9 cellular contexts compared by ENCODE assay signal in the genomic region with DNA sequence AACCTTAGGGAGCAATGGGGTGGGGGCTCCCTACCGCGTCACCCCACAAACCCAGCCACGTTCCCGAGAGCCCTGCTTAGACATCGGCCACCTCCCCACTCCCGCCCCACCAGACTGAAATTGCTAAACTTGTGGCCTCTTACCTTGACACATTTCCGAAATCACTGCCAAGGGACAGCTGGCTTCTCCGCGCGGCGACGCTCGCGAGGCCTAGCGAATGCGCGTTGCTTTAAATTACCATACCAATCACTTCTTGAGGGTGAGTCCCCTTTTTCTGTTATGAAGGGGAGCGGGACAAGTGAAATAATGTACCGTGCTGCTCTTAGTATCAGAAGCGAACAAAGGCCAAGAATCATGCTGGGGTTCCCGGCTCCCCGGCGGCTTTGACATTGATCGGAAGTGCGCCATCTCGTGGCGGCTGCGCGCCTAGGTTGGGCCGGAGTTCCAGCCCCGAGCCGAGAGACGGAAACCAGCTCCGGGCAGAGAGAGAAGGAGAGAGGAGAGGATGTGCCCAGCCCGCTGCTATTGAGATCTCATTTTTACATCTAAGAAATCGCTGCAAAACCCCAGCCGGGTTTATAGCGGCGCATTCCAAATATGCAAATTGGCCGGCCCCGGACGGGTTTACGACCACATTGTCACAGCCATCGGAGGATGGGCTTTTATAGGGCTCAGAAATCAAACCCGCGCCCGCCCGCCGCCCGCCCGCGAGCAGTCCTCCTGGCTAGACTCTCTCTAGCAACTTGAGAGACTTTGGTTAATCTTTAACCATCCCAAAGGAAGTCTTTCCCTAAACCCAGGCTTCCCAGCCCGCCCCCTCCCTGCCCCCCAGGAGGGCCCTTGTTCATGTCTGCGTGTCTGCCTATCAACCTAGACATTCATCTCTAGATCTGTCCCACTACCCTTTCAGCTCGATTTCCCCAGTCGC. TPM values are rescaled to one million over a fixed set of nuclear protein-coding genes. Genes with fewer than 3 reads are reported as not detected.
A peak's percentile ranks its signal among the peaks of the same experiment; 100 is the strongest.
DNase-seq lines count a peak whose midpoint lies in the region; ATAC-seq and TF ChIP-seq lines count a peak whose summit lies in the region.
"Had no signal": no experiment of that assay in that cellular context is flagged by ENCODE, and none has a peak within 500 bp of the region (broad histone marks: within the 10 kb centered on the region; RNA-seq: fewer than 3 reads in every experiment).

No MANE protein-coding gene starts in this region.

- H3K36me3 ChIP-seq in liver (ENCODE audit: control insufficient read depth in 4 of 4, insufficient read depth in 3 of 4, low read depth in 1 of 4, low read length in 3 of 4) = no peaks in the 10 kb centered on the region

- H3K27ac ChIP-seq in liver (ENCODE audit: low read depth in 1 of 2, low read length in 2 of 2) = no peak overlapping the region

- ATAC-seq in central memory CD8-positive, alpha-beta T cell (replicated peaks; ENCODE audit: extremely low read depth, poor library complexity, severe bottlenecking) = peak; percentile 58

- WGBS in liver = 9% methylated on average over 56 of the region's 56 CpGs

- H3K9me3 Mint-ChIP-seq in central memory CD8-positive, alpha-beta T cell = no peaks in the 10 kb centered on the region

- H3K27me3 Mint-ChIP-seq in central memory CD8-positive, alpha-beta T cell = peaks cover 81% of the 10 kb centered on the region

- H3K4me1 ChIP-seq in liver (ENCODE audit: control insufficient read depth in 4 of 4, insufficient read depth in 4 of 4, low read length in 3 of 4) = peaks cover 2 to 19% (median 13%) of the 10 kb centered on the region in 4 donors

- peaks cover 18 to 68% (median 24%) of the 10 kb centered on the region in 4 donors for H3K27me3 ChIP-seq in liver (ENCODE audit: control insufficient read depth in 4 of 4, insufficient read depth in 4 of 4, low read length in 3 of 4)

- no peak overlapping the region for H3K4me3 Mint-ChIP-seq in central memory CD8-positive, alpha-beta T cell

- H3K9ac ChIP-seq in liver (ENCODE audit: low read depth in 1 of 2, low read length in 2 of 2) = no peak overlapping the region

- H3K27ac Mint-ChIP-seq in central memory CD8-positive, alpha-beta T cell (ENCODE audit: low read depth) = peak overlapping the region; percentile 16

- DNase-seq in COLO668 (lab: John Stamatoyannopoulos, UW; ENCODE audit: unreplicated experiment) (peak; percentile 97), HuH-7 (ENCODE audit: low spot score) (peak; percentile 94), hippocampal formation (lab: John Stamatoyannopoulos, UW) (no peak), NCI-H748 (lab: John Stamatoyannopoulos, UW; ENCODE audit: unreplicated experiment) (no peak)
- no peak for DNase-seq in central memory CD8-positive, alpha-beta T cell (ENCODE audit: low spot score in 2 of 2)
- peak; percentile 48 for DNase-seq in stimulated activated CD8-positive, alpha-beta memory T cell treated with anti-CD3 and anti-CD28 coated beads, Interleukin-12 subunit alpha, Interleukin-12 subunit beta, amount 100 ng/mL, for 1 hour (ENCODE audit: low read depth)

- H3K4me3 ChIP-seq in WI38 (ENCODE audit: low read depth, low read length) (peak overlapping the region; percentile 7; the same call in 1 of the 2 replicates), liver (ENCODE audit: low read depth in 1 of 3, low read length in 3 of 3) (no peak overlapping the region)

- peaks cover 0 to 1% (median 0%) of the 10 kb centered on the region in 4 donors for H3K9me3 ChIP-seq in liver (ENCODE audit: control insufficient read depth in 4 of 4, low read length in 3 of 4)

- TF ChIP-seq RAD21 in liver (IDR thresholded peaks at IDR 0.05) = no peak

- peaks cover 10% of the 10 kb centered on the region for H3K36me3 Mint-ChIP-seq in central memory CD8-positive, alpha-beta T cell (ENCODE audit: insufficient read depth)

- peaks cover 15% of the 10 kb centered on the region for H3K4me1 Mint-ChIP-seq in central memory CD8-positive, alpha-beta T cell

- TF ChIP-seq CTCF in WI38 (IDR thresholded peaks at IDR 0.05; ENCODE audit: low read depth, low read length) = peak; percentile 87
- peak; percentile 52 for TF ChIP-seq CTCF in liver (IDR thresholded peaks at IDR 0.05; ENCODE audit: low read depth, low read length, missing input control)

TF ChIP-seq in liver, 16 proteins besides CTCF, POLR2A, EP300 and RAD21:
- TF ChIP-seq EGR1 (IDR thresholded peaks at IDR 0.05; ENCODE audit: low read depth in 2 of 2) = no peak
- no peak for TF ChIP-seq HNF4A (conservative IDR thresholded peaks at IDR 0.05)
- TF ChIP-seq, protein P1, sequence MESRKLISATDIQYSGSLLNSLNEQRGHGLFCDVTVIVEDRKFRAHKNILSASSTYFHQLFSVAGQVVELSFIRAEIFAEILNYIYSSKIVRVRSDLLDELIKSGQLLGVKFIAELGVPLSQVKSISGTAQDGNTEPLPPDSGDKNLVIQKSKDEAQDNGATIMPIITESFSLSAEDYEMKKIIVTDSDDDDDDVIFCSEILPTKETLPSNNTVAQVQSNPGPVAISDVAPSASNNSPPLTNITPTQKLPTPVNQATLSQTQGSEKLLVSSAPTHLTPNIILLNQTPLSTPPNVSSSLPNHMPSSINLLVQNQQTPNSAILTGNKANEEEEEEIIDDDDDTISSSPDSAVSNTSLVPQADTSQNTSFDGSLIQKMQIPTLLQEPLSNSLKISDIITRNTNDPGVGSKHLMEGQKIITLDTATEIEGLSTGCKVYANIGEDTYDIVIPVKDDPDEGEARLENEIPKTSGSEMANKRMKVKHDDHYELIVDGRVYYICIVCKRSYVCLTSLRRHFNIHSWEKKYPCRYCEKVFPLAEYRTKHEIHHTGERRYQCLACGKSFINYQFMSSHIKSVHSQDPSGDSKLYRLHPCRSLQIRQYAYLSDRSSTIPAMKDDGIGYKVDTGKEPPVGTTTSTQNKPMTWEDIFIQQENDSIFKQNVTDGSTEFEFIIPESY (IDR thresholded peaks at IDR 0.05) = no peak
- no peak for TF ChIP-seq JUND (IDR thresholded peaks at IDR 0.05)
- TF ChIP-seq, protein P2, sequence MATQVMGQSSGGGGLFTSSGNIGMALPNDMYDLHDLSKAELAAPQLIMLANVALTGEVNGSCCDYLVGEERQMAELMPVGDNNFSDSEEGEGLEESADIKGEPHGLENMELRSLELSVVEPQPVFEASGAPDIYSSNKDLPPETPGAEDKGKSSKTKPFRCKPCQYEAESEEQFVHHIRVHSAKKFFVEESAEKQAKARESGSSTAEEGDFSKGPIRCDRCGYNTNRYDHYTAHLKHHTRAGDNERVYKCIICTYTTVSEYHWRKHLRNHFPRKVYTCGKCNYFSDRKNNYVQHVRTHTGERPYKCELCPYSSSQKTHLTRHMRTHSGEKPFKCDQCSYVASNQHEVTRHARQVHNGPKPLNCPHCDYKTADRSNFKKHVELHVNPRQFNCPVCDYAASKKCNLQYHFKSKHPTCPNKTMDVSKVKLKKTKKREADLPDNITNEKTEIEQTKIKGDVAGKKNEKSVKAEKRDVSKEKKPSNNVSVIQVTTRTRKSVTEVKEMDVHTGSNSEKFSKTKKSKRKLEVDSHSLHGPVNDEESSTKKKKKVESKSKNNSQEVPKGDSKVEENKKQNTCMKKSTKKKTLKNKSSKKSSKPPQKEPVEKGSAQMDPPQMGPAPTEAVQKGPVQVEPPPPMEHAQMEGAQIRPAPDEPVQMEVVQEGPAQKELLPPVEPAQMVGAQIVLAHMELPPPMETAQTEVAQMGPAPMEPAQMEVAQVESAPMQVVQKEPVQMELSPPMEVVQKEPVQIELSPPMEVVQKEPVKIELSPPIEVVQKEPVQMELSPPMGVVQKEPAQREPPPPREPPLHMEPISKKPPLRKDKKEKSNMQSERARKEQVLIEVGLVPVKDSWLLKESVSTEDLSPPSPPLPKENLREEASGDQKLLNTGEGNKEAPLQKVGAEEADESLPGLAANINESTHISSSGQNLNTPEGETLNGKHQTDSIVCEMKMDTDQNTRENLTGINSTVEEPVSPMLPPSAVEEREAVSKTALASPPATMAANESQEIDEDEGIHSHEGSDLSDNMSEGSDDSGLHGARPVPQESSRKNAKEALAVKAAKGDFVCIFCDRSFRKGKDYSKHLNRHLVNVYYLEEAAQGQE (IDR thresholded peaks at IDR 0.05) = no peak
- no peak for TF ChIP-seq YY1 (IDR thresholded peaks at IDR 0.05)
- no peak for TF ChIP-seq NR2F2 (IDR thresholded peaks at IDR 0.05)
- TF ChIP-seq, protein P3, sequence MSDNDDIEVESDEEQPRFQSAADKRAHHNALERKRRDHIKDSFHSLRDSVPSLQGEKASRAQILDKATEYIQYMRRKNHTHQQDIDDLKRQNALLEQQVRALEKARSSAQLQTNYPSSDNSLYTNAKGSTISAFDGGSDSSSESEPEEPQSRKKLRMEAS (IDR thresholded peaks at IDR 0.05) = no peak

RNA-seq across cellular contexts. Expression of a gene that starts 5.3 kb away (rescaled TPM):
- not detected for total RNA-seq in liver
- not detected for polyA plus RNA-seq in liver
- total RNA-seq: HT1080 had no signal

RNA-seq across cellular contexts. Expression of a gene that starts 5.6 kb away (rescaled TPM):
- total RNA-seq in liver = under 1 TPM; 0.08 to 0.70 TPM
- polyA plus RNA-seq in liver = under 1 TPM; 0.03 to 0.17 TPM

RNA-seq across cellular contexts. Expression of a gene that starts 14.4 kb away (rescaled TPM):
- total RNA-seq in liver = under 1 TPM in 1 of 2 donors, not detected in 1; 0.70 TPM
- under 1 TPM in 1 of 2 donors, not detected in 1; 0.02 TPM for polyA plus RNA-seq in liver

RNA-seq across cellular contexts. Expression of a gene that starts 20.1 kb away (rescaled TPM):
- not detected for total RNA-seq in liver
- under 1 TPM in 1 of 2 donors, not detected in 1; 0.02 TPM for polyA plus RNA-seq in liver

RNA-seq across cellular contexts. Expression of a gene that starts 23.3 kb away (rescaled TPM):
- under 1 TPM; under 0.01 to 0.05 TPM for total RNA-seq in liver
- polyA plus RNA-seq in liver = not detected
- total RNA-seq: HT1080 had no signal

Comparison
In these comparisons a context has a peak if more than half of its experiments do, and no peak if none do; other contexts are left out.
1. DNase-seq: peak in COLO668 (single experiment), HuH-7 (single experiment) and stimulated activated CD8-positive, alpha-beta memory T cell treated with anti-CD3 and anti-CD28 coated beads, Interleukin-12 subunit alpha, Interleukin-12 subunit beta, amount 100 ng/mL, for 1 hour (single experiment); none in central memory CD8-positive, alpha-beta T cell (0 of 2), hippocampal formation (0 of 2) and NCI-H748 (single experiment).